1 cellular context compared by ENCODE assay signal in the genomic region with DNA sequence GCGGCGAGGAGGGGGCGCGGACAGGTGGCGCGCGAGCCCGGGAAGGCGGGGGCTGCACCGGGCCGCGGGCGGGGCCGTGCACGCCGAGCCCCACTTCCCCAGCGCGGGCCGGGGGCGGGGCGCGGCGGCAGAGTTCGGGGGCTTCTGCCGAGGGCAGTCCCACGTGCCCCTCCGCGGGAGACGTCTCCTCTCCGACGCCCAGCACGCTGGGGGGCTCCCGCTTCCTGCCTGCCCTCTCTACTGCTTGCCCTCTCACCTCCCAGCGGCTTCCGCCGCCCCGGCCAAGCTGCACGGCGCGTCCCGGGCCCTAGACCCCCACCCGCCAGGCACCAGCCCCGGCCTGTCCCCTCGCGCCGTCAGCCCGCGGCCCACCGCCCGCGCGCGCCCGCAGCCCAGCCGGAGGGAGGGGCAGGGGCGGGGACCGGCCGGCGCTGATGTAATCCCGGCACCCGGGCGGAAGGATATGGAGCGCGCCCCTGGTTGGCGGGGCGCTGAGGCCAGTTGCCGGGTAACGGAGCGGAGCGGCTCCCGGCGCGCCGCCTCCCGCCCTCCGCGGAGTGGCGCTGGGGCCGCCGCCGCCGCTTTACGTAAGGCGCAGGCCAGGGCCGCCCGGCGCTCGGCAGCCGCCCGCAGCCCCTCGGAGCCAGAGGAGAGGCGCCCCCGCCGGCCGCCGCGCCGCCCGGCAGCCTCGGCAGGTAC.
TF ChIP-seq lines count a peak whose summit lies in the region.

A gene with protein sequence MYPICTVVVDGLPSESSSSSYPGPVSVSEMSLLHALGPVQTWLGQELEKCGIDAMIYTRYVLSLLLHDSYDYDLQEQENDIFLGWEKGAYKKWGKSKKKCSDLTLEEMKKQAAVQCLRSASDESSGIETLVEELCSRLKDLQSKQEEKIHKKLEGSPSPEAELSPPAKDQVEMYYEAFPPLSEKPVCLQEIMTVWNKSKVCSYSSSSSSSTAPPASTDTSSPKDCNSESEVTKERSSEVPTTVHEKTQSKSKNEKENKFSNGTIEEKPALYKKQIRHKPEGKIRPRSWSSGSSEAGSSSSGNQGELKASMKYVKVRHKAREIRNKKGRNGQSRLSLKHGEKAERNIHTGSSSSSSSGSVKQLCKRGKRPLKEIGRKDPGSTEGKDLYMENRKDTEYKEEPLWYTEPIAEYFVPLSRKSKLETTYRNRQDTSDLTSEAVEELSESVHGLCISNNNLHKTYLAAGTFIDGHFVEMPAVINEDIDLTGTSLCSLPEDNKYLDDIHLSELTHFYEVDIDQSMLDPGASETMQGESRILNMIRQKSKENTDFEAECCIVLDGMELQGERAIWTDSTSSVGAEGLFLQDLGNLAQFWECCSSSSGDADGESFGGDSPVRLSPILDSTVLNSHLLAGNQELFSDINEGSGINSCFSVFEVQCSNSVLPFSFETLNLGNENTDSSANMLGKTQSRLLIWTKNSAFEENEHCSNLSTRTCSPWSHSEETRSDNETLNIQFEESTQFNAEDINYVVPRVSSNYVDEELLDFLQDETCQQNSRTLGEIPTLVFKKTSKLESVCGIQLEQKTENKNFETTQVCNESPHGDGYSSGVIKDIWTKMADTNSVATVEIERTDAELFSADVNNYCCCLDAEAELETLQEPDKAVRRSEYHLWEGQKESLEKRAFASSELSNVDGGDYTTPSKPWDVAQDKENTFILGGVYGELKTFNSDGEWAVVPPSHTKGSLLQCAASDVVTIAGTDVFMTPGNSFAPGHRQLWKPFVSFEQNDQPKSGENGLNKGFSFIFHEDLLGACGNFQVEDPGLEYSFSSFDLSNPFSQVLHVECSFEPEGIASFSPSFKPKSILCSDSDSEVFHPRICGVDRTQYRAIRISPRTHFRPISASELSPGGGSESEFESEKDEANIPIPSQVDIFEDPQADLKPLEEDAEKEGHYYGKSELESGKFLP (N-terminal part only) (plus strand): TSS at position 581 of the 699 bp plus-strand sequence. CDS start 41,727 bp downstream, outside the sequence.

TF ChIP-seq in A549, 52 proteins besides CTCF, POLR2A, EP300 and RAD21 (continued from another document):
- TF ChIP-seq, protein P1, sequence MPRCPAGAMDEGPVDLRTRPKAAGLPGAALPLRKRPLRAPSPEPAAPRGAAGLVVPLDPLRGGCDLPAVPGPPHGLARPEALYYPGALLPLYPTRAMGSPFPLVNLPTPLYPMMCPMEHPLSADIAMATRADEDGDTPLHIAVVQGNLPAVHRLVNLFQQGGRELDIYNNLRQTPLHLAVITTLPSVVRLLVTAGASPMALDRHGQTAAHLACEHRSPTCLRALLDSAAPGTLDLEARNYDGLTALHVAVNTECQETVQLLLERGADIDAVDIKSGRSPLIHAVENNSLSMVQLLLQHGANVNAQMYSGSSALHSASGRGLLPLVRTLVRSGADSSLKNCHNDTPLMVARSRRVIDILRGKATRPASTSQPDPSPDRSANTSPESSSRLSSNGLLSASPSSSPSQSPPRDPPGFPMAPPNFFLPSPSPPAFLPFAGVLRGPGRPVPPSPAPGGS (IDR thresholded peaks at IDR 0.05): peak; percentile 63; the same call in 1 of the 3 replicates
- TF ChIP-seq, protein P2, sequence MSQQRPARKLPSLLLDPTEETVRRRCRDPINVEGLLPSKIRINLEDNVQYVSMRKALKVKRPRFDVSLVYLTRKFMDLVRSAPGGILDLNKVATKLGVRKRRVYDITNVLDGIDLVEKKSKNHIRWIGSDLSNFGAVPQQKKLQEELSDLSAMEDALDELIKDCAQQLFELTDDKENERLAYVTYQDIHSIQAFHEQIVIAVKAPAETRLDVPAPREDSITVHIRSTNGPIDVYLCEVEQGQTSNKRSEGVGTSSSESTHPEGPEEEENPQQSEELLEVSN (IDR thresholded peaks at IDR 0.05; ENCODE audit: borderline replicate concordance, low read depth): peak; percentile 84
- TF ChIP-seq BHLHE40 (IDR thresholded peaks at IDR 0.05; ENCODE audit: low read depth, low read length) (no peak), CEBPB (IDR thresholded peaks at IDR 0.05) (peak; percentile 34 to 55; a peak in 2 of 4 replicates)
TF ChIP-seq in A549: peak in this region for 11.
